In genomic region chr7:64463636-64464375, GRCh38 we compare ENCODE assay signal across 8 cellular contexts.
DNase-seq lines count a peak whose midpoint lies in the region; ATAC-seq and TF ChIP-seq lines count a peak whose summit lies in the region.

No MANE protein-coding gene starts in this region.

- H4K20me1 ChIP-seq in hepatocyte (ENCODE audit: insufficient read depth, poor library complexity, severe bottlenecking) (no peaks in the 10 kb centered on the region), OCI-LY7 (ENCODE audit: insufficient read depth, low read length) (no peaks in the 10 kb centered on the region)

- intact Hi-C loops in OCI-LY7 (cut with micrococcal nuclease; ENCODE audit: unreplicated experiment), result no loop called here

- peaks cover 23% of the 10 kb centered on the region for H3K9me3 Mint-ChIP-seq in HFFc6

- H3K4me1 ChIP-seq in hepatocyte (ENCODE audit: insufficient read depth) (no peaks in the 10 kb centered on the region), OCI-LY7 (ENCODE audit: insufficient read depth, low read length, poor library complexity, severe bottlenecking) (no peaks in the 10 kb centered on the region)

- no peaks in the 10 kb centered on the region for H3K27me3 Mint-ChIP-seq in HFFc6 (ENCODE audit: insufficient read depth)

- H3K9me3 ChIP-seq in hepatocyte (ENCODE audit: low read depth) (no peaks in the 10 kb centered on the region), OCI-LY7 (ENCODE audit: low read length) (no peaks in the 10 kb centered on the region)

- no peak overlapping the region for H3K27ac Mint-ChIP-seq in HFFc6

- BruUV-seq in OCI-LY7 (replicated peaks; lab: Mats Ljungman, UMichigan), result no TSS peak

- no peak for ATAC-seq in GM21367 (IDR thresholded peaks at IDR 0.05; ENCODE audit: unreplicated experiment)

- H3K27ac ChIP-seq in hepatocyte (no peak overlapping the region), OCI-LY7 (ENCODE audit: low read depth, low read length, poor library complexity, severe bottlenecking) (no peak overlapping the region)

- H3K4me3 ChIP-seq in WI38 (ENCODE audit: low read depth, low read length) (peak overlapping the region; percentile 28), fibroblast of the aortic adventitia (ENCODE audit: low read depth, low read length) (peak overlapping the region; percentile 40), hepatocyte (no peak overlapping the region), OCI-LY7 (ENCODE audit: low read depth, low read length, poor library complexity, severe bottlenecking) (no peak overlapping the region)

- TF ChIP-seq CTCF in HFFc6 (IDR thresholded peaks at IDR 0.05) (no peak), WI38 (IDR thresholded peaks at IDR 0.05; ENCODE audit: low read depth, low read length) (no peak), fibroblast of the aortic adventitia (IDR thresholded peaks at IDR 0.05; ENCODE audit: insufficient read depth, low read length) (no peak), GM13976 (IDR thresholded peaks at IDR 0.05; ENCODE audit: borderline replicate concordance, control extremely low read depth, extremely low read depth, insufficient read depth, missing control alignments) (no peak), hepatocyte (IDR thresholded peaks at IDR 0.05; ENCODE audit: poor library complexity) (no peak), OCI-LY7 (conservative IDR thresholded peaks at IDR 0.05; ENCODE audit: low read length) (no peak)

- H3K4me2 ChIP-seq in hepatocyte (no peak overlapping the region), OCI-LY7 (ENCODE audit: low read length) (no peak overlapping the region)

- no peaks in the 10 kb centered on the region for H3K36me3 ChIP-seq in hepatocyte (replicated peaks; ENCODE audit: insufficient read depth, low read depth)
- H3K36me3 ChIP-seq in OCI-LY7 (ENCODE audit: insufficient read depth, low read length), result no peaks in the 10 kb centered on the region

- H2AFZ ChIP-seq in hepatocyte (no peak overlapping the region), OCI-LY7 (ENCODE audit: low read length) (no peak overlapping the region)

- peak overlapping the region; percentile 72 for H3K4me3 Mint-ChIP-seq in HFFc6

- CTCF ChIA-PET in OCI-LY7 (lab: Charles Lee; ENCODE audit: unreplicated experiment), result no interaction called here

- H3K27me3 ChIP-seq in hepatocyte, result no peaks in the 10 kb centered on the region

- in situ Hi-C loops in GM13976 (cut with MboI; ENCODE audit: low sequenced_read_pairs, unreplicated experiment), result no loop called here

- WGBS in hepatocyte (ENCODE audit: low lambda C conversion rate, missing lambda C conversion rate), result 85% methylated on average over 38 of the region's 38 CpGs

- H3K36me3 Mint-ChIP-seq in HFFc6 (ENCODE audit: low read depth), result no peaks in the 10 kb centered on the region

- H3K9me2 ChIP-seq in hepatocyte (replicated peaks; ENCODE audit: insufficient read depth) (no peaks in the 10 kb centered on the region), OCI-LY7 (ENCODE audit: insufficient read depth, low read length) (no peaks in the 10 kb centered on the region; the same call in 1 of the 2 replicates)

- H3K4me1 Mint-ChIP-seq in HFFc6 (ENCODE audit: low read depth), result no peaks in the 10 kb centered on the region

- no peaks in the 10 kb centered on the region for H3K79me2 ChIP-seq in hepatocyte
- no peaks in the 10 kb centered on the region for H3K79me2 ChIP-seq in OCI-LY7 (ENCODE audit: insufficient read depth, low read depth, low read length)

- POLR2A ChIA-PET in OCI-LY7 (lab: Charles Lee), result no interaction called here

- DNase-seq in HFFc6, result no peak
- peak; percentile 43 for DNase-seq in fibroblast of the aortic adventitia (ENCODE audit: low read depth)
- peak; percentile 85 for DNase-seq in pons (ENCODE audit: low spot score)
- no peak for DNase-seq in GM13976 (ENCODE audit: low spot score)
- no peak for DNase-seq in hepatocyte (ENCODE audit: low spot score)
- DNase-seq in OCI-LY7 (ENCODE audit: low spot score), result no peak

Comparison
In these comparisons a context has a peak if more than half of its experiments do, and no peak if none do; other contexts are left out.
1. DNase-seq: peak in fibroblast of the aortic adventitia (single experiment) and pons (single experiment); none in HFFc6 (single experiment), GM13976 (single experiment), hepatocyte (single experiment) and OCI-LY7 (single experiment).
2. H3K4me3 ChIP-seq: peak in WI38 (single experiment) and fibroblast of the aortic adventitia (single experiment); none in hepatocyte (single experiment) and OCI-LY7 (single experiment).